In the genomic region with DNA sequence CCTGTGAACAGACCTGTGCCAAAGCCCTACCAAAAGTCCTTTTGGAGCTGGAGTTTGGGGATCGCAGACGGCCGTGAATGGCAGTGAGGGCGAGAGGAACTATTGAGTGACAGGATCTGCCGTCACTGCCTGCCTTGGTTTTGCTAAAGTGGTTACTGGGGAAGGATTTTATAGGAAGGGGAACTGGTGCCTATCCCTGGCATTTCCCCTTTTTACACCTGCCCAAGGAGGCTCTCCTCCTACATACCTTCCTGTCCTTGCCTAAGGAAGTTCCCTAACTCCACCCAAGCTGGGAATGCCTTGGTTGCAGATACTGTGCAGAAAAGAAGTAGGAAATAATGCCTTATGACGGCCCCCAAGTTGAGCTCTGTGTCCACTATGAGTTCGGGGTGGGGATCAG, we compare ENCODE assay signal across 31 cellular contexts.
"Had no signal": no experiment of that assay in that cellular context is flagged by ENCODE, and none has a peak within 500 bp of the region (broad histone marks: within the 10 kb centered on the region; RNA-seq: fewer than 3 reads in every experiment).

No MANE protein-coding gene starts in this region.

- DNase-seq: naive thymus-derived CD4-positive, alpha-beta T cell; natural killer cell; occipital lobe; ovary; posterior cingulate gyrus; psoas muscle; right cardiac atrium; spleen; stimulated activated CD4-positive, alpha-beta T cell treated with anti-CD3 and anti-CD28 coated beads, Interleukin-12 subunit alpha, Interleukin-12 subunit beta, amount 100 ng/mL, for 4 hours; stimulated activated CD4-positive, alpha-beta T cell treated with anti-CD3 and anti-CD28 coated beads, Interleukin-2, amount 100 ng/mL, for 24 hours; stimulated activated CD4-positive, alpha-beta T cell treated with anti-CD3 and anti-CD28 coated beads, Interleukin-2, amount 100 ng/mL, for 48 hours; stimulated activated CD4-positive, alpha-beta T cell treated with anti-CD3 and anti-CD28 coated beads, Interleukin-4, amount 100 ng/mL, for 24 hours; stimulated activated naive CD4-positive, alpha-beta T cell; stimulated activated naive CD8-positive, alpha-beta T cell treated with anti-CD3 and anti-CD28 coated beads, Interleukin-15, amount 100 ng/mL, for 72 hours; stimulated activated naive CD8-positive, alpha-beta T cell treated with anti-CD3 and anti-CD28 coated beads, Interleukin-15, Interleukin-2, amounts not matched to agents 100 U/mL and 50 U/mL, for 24 hours; substantia nigra; testis; tibial artery; transverse colon; upper lobe of right lung; uterus had no signal

- ATAC-seq: naive thymus-derived CD4-positive, alpha-beta T cell; natural killer cell; right cardiac atrium; sciatic nerve; stimulated activated memory B cell treated with anti-CD40 and anti-IgM and Interleukin-4, amounts not matched to agents 10 μg/mL and 1 μg/mL and 100 μg/mL, for 72 hours; stimulated activated naive CD8-positive, alpha-beta T cell treated with anti-CD3 and anti-CD28 coated beads, Interleukin-15, amount 100 ng/mL, for 72 hours; stimulated activated naive CD8-positive, alpha-beta T cell treated with anti-CD3 and anti-CD28 coated beads, Interleukin-15, Interleukin-2, amounts not matched to agents 100 U/mL and 50 U/mL, for 24 hours; upper lobe of right lung had no signal

- H3K9me3 Mint-ChIP-seq: natural killer cell; stimulated activated memory B cell treated with anti-CD40 and anti-IgM and Interleukin-4, amounts not matched to agents 10 μg/mL and 1 μg/mL and 100 μg/mL, for 72 hours; stimulated activated naive CD8-positive, alpha-beta T cell treated with anti-CD3 and anti-CD28 coated beads, Interleukin-15, amount 100 ng/mL, for 72 hours; type B pancreatic cell had no signal

- H3K9me3 ChIP-seq: ovary, psoas muscle, spleen, suprapubic skin, testis, tibial artery, transverse colon, upper lobe of right lung, uterus had no signal

- H3K36me3 Mint-ChIP-seq: neural progenitor cell, type B pancreatic cell had no signal

- H3K36me3 ChIP-seq: neural progenitor cell, ovary, suprapubic skin, transverse colon, uterus had no signal

- H3K4me1 Mint-ChIP-seq: nephron, neural progenitor cell had no signal

- H3K27ac Mint-ChIP-seq: natural killer cell; nephron; neural progenitor cell; progenitor cell of endocrine pancreas; stimulated activated memory B cell treated with anti-CD40 and anti-IgM and Interleukin-4, amounts not matched to agents 10 μg/mL and 1 μg/mL and 100 μg/mL, for 72 hours; stimulated activated naive CD8-positive, alpha-beta T cell treated with anti-CD3 and anti-CD28 coated beads, Interleukin-15, amount 100 ng/mL, for 72 hours; type B pancreatic cell had no signal

- H3K4me3 Mint-ChIP-seq: naive thymus-derived CD4-positive, alpha-beta T cell; natural killer cell; nephron; neural progenitor cell; stimulated activated memory B cell treated with anti-CD40 and anti-IgM and Interleukin-4, amounts not matched to agents 10 μg/mL and 1 μg/mL and 100 μg/mL, for 72 hours; stimulated activated naive CD8-positive, alpha-beta T cell treated with anti-CD3 and anti-CD28 coated beads, Interleukin-15, amount 100 ng/mL, for 72 hours; type B pancreatic cell had no signal

- H3K4me3 ChIP-seq: neural progenitor cell, ovary, psoas muscle, skin epidermis, smooth muscle cell, spleen, suprapubic skin, testis, tibial artery, transverse colon, upper lobe of right lung, uterus had no signal

- H3K27me3 Mint-ChIP-seq: naive thymus-derived CD4-positive, alpha-beta T cell; progenitor cell of endocrine pancreas; stimulated activated naive CD8-positive, alpha-beta T cell treated with anti-CD3 and anti-CD28 coated beads, Interleukin-15, amount 100 ng/mL, for 72 hours; type B pancreatic cell had no signal

- H3K4me1 ChIP-seq: neural progenitor cell, parathyroid adenoma, psoas muscle, spleen, suprapubic skin, testis, tibial artery, transverse colon, upper lobe of right lung, uterus had no signal
